13 cellular contexts compared by ENCODE assay signal in the genomic region with DNA sequence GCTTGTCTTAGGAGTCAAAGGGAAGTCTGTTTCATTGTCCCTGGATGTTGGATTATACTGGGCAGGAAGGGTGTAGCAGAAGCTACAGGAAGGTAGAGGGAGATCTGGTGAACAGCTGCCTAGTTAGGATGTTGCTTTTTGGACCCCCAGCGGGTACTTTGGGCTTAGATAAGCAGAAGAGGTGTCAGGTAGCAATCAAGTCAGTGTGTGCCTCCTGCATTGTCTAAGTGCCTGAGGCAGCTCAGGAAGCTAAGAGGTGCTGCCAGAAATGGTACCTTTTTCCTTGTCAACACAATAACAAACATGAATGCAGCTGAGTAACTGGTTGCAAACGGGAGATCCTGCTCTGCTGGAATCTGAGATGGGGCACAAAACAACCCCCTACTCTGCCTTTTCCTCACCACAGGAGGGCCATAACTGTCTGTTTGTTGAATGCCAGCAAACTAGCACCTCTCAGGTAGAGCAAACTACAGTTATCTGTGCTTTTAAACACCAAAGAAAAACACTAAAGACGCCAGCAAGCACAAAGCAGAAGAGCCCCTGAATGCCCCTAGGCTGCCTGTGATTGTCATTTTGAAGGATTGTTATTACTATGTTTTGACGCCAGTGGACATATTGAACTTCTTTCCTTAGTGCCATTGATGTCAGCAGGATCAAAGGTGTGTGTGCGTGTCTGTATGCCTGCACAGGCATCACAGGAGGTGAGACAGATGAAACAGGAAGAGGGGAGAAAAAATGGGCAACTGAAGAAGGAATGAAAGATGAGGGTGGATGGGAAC.
"Had no signal": no experiment of that assay in that cellular context is flagged by ENCODE, and none has a peak within 500 bp of the region (broad histone marks: within the 10 kb centered on the region; RNA-seq: fewer than 3 reads in every experiment).

No MANE protein-coding gene starts in this region.

- H3K4me3 Mint-ChIP-seq: activated naive CD4-positive, alpha-beta T cell treated with anti-CD3 and anti-CD28 coated beads, Interleukin-2, amount 10 ng/mL, durations not matched to agents 7 days and 5 days; mesothelial cell of epicardium had no signal

- H3K36me3 Mint-ChIP-seq: activated naive CD4-positive, alpha-beta T cell treated with anti-CD3 and anti-CD28 coated beads, Interleukin-2, amount 10 ng/mL, durations not matched to agents 7 days and 5 days had no signal

- H3K27ac ChIP-seq: colonic mucosa, heart left ventricle, stomach, thoracic aorta, uterus had no signal

- H3K27ac Mint-ChIP-seq: activated naive CD4-positive, alpha-beta T cell treated with anti-CD3 and anti-CD28 coated beads, Interleukin-2, amount 10 ng/mL, durations not matched to agents 7 days and 5 days; mesothelial cell of epicardium had no signal

- DNase-seq: activated CD4-positive, alpha-beta T cell treated with anti-CD3 and anti-CD28 coated beads for 48 hours; activated CD8-positive, alpha-beta memory T cell treated with anti-CD3 and anti-CD28 coated beads for 24 hours; activated naive CD4-positive, alpha-beta T cell treated with anti-CD3 and anti-CD28 coated beads, Interleukin-2, amount 10 ng/mL, durations not matched to agents 7 days and 5 days; caudate nucleus; colonic mucosa; heart left ventricle; kidney glomerular epithelial cell; retina; stimulated activated CD4-positive, alpha-beta T cell treated with anti-CD3 and anti-CD28 coated beads, Interleukin-4, amount 100 ng/mL, for 4 hours; stomach; uterus had no signal

- H3K27me3 Mint-ChIP-seq: activated naive CD4-positive, alpha-beta T cell treated with anti-CD3 and anti-CD28 coated beads, Interleukin-2, amount 10 ng/mL, durations not matched to agents 7 days and 5 days had no signal

- H3K4me3 ChIP-seq: colonic mucosa, heart left ventricle, stomach, thoracic aorta, uterus had no signal

- H3K9me3 ChIP-seq: colonic mucosa, heart left ventricle, thoracic aorta, uterus had no signal

- H3K27me3 ChIP-seq: colonic mucosa, heart left ventricle, stomach, uterus had no signal

- H3K4me1 ChIP-seq: colonic mucosa, heart left ventricle, stomach, uterus had no signal

- H3K36me3 ChIP-seq: colonic mucosa, heart left ventricle, stomach, thoracic aorta, uterus had no signal

- H3K4me1 Mint-ChIP-seq: activated naive CD4-positive, alpha-beta T cell treated with anti-CD3 and anti-CD28 coated beads, Interleukin-2, amount 10 ng/mL, durations not matched to agents 7 days and 5 days had no signal
